ENCODE assay signal across 8 cellular contexts in genomic region chr16:68022728-68023537, GRCh38. TPM values are rescaled to one million over a fixed set of nuclear protein-coding genes. Genes with fewer than 3 reads are reported as not detected.
A peak's percentile ranks its signal among the peaks of the same experiment; 100 is the strongest.
DNase-seq lines count a peak whose midpoint lies in the region; ATAC-seq and TF ChIP-seq lines count a peak whose summit lies in the region.

TSS of gene DDX28 (minus strand) at chr16:68023232. CDS start at chr16:68023202, 30 bp downstream.
TSS of gene DUS2 (plus strand) at chr16:68023284. CDS start at chr16:68038024, 14,740 bp downstream.

- H3K9me3 Mint-ChIP-seq in nephron progenitor cell: no peaks in the 10 kb centered on the region

- peak within 1 kb of the TSS; percentile 99 for H3K27ac Mint-ChIP-seq in nephron progenitor cell

- DNase-seq in EL (peak; percentile 90), H4 (ENCODE audit: low spot score) (peak; percentile 87), M059J (ENCODE audit: low read depth) (peak; percentile 86), SIG-M5 (lab: John Stamatoyannopoulos, UW) (peak; percentile 46), fibroblast of the conjunctiva (ENCODE audit: low read depth) (peak; percentile 63), nephron progenitor cell (peak; percentile 94)
- DNase-seq in activated effector memory CD4-positive, alpha-beta T cell treated with anti-CD3 and anti-CD28 coated beads, Interleukin-2, amount 50 U/mL, for 16 hours: peak; percentile 98
- peak; percentile 95 for DNase-seq in stimulated activated naive CD8-positive, alpha-beta T cell treated with anti-CD3 and anti-CD28 coated beads, Interleukin-15, Interleukin-2, amounts not matched to agents 100 U/mL and 50 U/mL, for 24 hours

- H3K4me1 Mint-ChIP-seq in nephron progenitor cell: peaks cover 27% of the 10 kb centered on the region

- no peak for TF ChIP-seq CTCF in nephron progenitor cell (IDR thresholded peaks at IDR 0.05)

- peaks cover 33% of the 10 kb centered on the region for H3K36me3 Mint-ChIP-seq in nephron progenitor cell (ENCODE audit: low read depth)

- H3K27me3 Mint-ChIP-seq in nephron progenitor cell (ENCODE audit: low read depth, poor library complexity): no peaks in the 10 kb centered on the region

- H3K4me3 Mint-ChIP-seq in nephron progenitor cell: peak within 1 kb of the TSS; percentile 100

- peak; percentile 87 for ATAC-seq in stimulated activated naive CD8-positive, alpha-beta T cell treated with anti-CD3 and anti-CD28 coated beads, Interleukin-15, Interleukin-2, amounts not matched to agents 100 U/mL and 50 U/mL, for 24 hours

RNA-seq across cellular contexts. Expression of gene DDX28, which starts in this region (rescaled TPM):
- 15.1 and 19.6 TPM in 2 replicates for total RNA-seq in H4 (2014; rRNA removed; shearing (Covaris generic))
- total RNA-seq in M059J (2014; rRNA removed; shearing (Covaris generic)): 11.7 and 13.8 TPM in 2 replicates

RNA-seq across cellular contexts. Expression of gene DUS2, which starts in this region (rescaled TPM):
- total RNA-seq in H4 (2014; rRNA removed; shearing (Covaris generic)): 23.6 and 25.3 TPM in 2 replicates
- 10.7 and 20.6 TPM in 2 replicates for total RNA-seq in M059J (2014; rRNA removed; shearing (Covaris generic))

Comparison
In these comparisons a context has a peak if more than half of its experiments do, and no peak if none do; other contexts are left out.
1. Peak in every context shown above with its lines: DNase-seq and ATAC-seq.
2. DNase-seq: peak in every context shown above with its lines; median percentile 98 in activated effector memory CD4-positive, alpha-beta T cell treated with anti-CD3 and anti-CD28 coated beads, Interleukin-2, amount 50 U/mL, for 16 hours; 95 in stimulated activated naive CD8-positive, alpha-beta T cell treated with anti-CD3 and anti-CD28 coated beads, Interleukin-15, Interleukin-2, amounts not matched to agents 100 U/mL and 50 U/mL, for 24 hours; 94 in nephron progenitor cell; 90 in EL; 87 in H4; 86 in M059J; 63 in fibroblast of the conjunctiva; 46 in SIG-M5.